ENCODE assay signal across 16 cellular contexts in genomic region chr12:120010661-120011230, GRCh38. TPM values are rescaled to one million over a fixed set of nuclear protein-coding genes. Genes with fewer than 3 reads are reported as not detected.
DNase-seq lines count a peak whose midpoint lies in the region; ATAC-seq and TF ChIP-seq lines count a peak whose summit lies in the region.
"Had no signal": no experiment of that assay in that cellular context is flagged by ENCODE, and none has a peak within 500 bp of the region (broad histone marks: within the 10 kb centered on the region; RNA-seq: fewer than 3 reads in every experiment).

No MANE protein-coding gene starts in this region.

- no peaks in the 10 kb centered on the region for H3K9me3 Mint-ChIP-seq in activated T-cell treated with anti-CD3 and anti-CD28 coated beads, Interleukin-2, amount 50 U/mL, for 4 hours
- no peaks in the 10 kb centered on the region for H3K9me3 Mint-ChIP-seq in activated naive CD8-positive, alpha-beta T cell treated with anti-CD3 and anti-CD28 coated beads, Interleukin-2, amount 50 U/mL, for 24 hours
- no peaks in the 10 kb centered on the region for H3K9me3 Mint-ChIP-seq in neural progenitor cell
- H3K9me3 Mint-ChIP-seq: immature natural killer cell had no signal

- H3K27ac ChIP-seq in neural progenitor cell, result no peak overlapping the region
- H3K27ac ChIP-seq: upper lobe of left lung had no signal

- H3K27me3 Mint-ChIP-seq in activated T-cell treated with anti-CD3 and anti-CD28 coated beads, Interleukin-2, amount 50 U/mL, for 4 hours (ENCODE audit: low read depth), result no peaks in the 10 kb centered on the region
- peaks cover 3% of the 10 kb centered on the region for H3K27me3 Mint-ChIP-seq in activated naive CD8-positive, alpha-beta T cell treated with anti-CD3 and anti-CD28 coated beads, Interleukin-2, amount 50 U/mL, for 24 hours
- H3K27me3 Mint-ChIP-seq in neural progenitor cell (ENCODE audit: insufficient read depth, low read depth), result no peaks in the 10 kb centered on the region

- TF ChIP-seq CTCF in neural progenitor cell (IDR thresholded peaks at IDR 0.05) (no peak), GM10248 (IDR thresholded peaks at IDR 0.05; ENCODE audit: control extremely low read depth, extremely low read depth, low read depth, missing control alignments) (no peak)

- H3K4me1 ChIP-seq in neural progenitor cell, result peaks cover 20% of the 10 kb centered on the region
- H3K4me1 ChIP-seq: upper lobe of left lung had no signal

- H3K79me2 ChIP-seq in neural progenitor cell (ENCODE audit: low read depth), result no peaks in the 10 kb centered on the region

- no peak overlapping the region for H3K4me2 ChIP-seq in neural progenitor cell

- POLR2A ChIA-PET in GM10248 (lab: Yijun Ruan, JAX), result no interaction called here

- no peaks in the 10 kb centered on the region for H3K9me3 ChIP-seq in neural progenitor cell (ENCODE audit: low read depth)
- H3K9me3 ChIP-seq: MG63, upper lobe of left lung had no signal

- peaks cover 94% of the 10 kb centered on the region for H3K4me1 Mint-ChIP-seq in activated T-cell treated with anti-CD3 and anti-CD28 coated beads, Interleukin-2, amount 50 U/mL, for 4 hours (ENCODE audit: low read depth)
- H3K4me1 Mint-ChIP-seq in activated naive CD8-positive, alpha-beta T cell treated with anti-CD3 and anti-CD28 coated beads, Interleukin-2, amount 50 U/mL, for 24 hours, result peaks cover 99% of the 10 kb centered on the region
- peaks cover 25% of the 10 kb centered on the region for H3K4me1 Mint-ChIP-seq in neural progenitor cell

- peaks cover 6% of the 10 kb centered on the region for H3F3A ChIP-seq in neural progenitor cell (ENCODE audit: low read depth)

- H3K36me3 Mint-ChIP-seq in activated T-cell treated with anti-CD3 and anti-CD28 coated beads, Interleukin-2, amount 50 U/mL, for 4 hours (ENCODE audit: insufficient read depth), result peaks cover 50% of the 10 kb centered on the region
- peaks cover 66% of the 10 kb centered on the region for H3K36me3 Mint-ChIP-seq in activated naive CD8-positive, alpha-beta T cell treated with anti-CD3 and anti-CD28 coated beads, Interleukin-2, amount 50 U/mL, for 24 hours (ENCODE audit: low read depth)
- no peaks in the 10 kb centered on the region for H3K36me3 Mint-ChIP-seq in neural progenitor cell

- H4K20me1 ChIP-seq in neural progenitor cell (ENCODE audit: low read depth), result no peaks in the 10 kb centered on the region

- no peak overlapping the region for H3K4me3 ChIP-seq in neural progenitor cell
- H3K4me3 ChIP-seq: MG63, upper lobe of left lung had no signal

- CTCF ChIA-PET in GM10248 (lab: Yijun Ruan, JAX), result no interaction called here

- H3K27ac Mint-ChIP-seq in activated naive CD8-positive, alpha-beta T cell treated with anti-CD3 and anti-CD28 coated beads, Interleukin-2, amount 50 U/mL, for 24 hours, result peak overlapping the region; percentile 98
- no peak overlapping the region for H3K27ac Mint-ChIP-seq in neural progenitor cell

- peak overlapping the region; percentile 73 for H3K4me3 Mint-ChIP-seq in activated T-cell treated with anti-CD3 and anti-CD28 coated beads, Interleukin-2, amount 50 U/mL, for 4 hours
- peak overlapping the region; percentile 62 for H3K4me3 Mint-ChIP-seq in activated naive CD8-positive, alpha-beta T cell treated with anti-CD3 and anti-CD28 coated beads, Interleukin-2, amount 50 U/mL, for 24 hours
- no peak overlapping the region for H3K4me3 Mint-ChIP-seq in neural progenitor cell
- H3K4me3 Mint-ChIP-seq: immature natural killer cell had no signal

- ATAC-seq in activated T-cell treated with anti-CD3 and anti-CD28 coated beads, Interleukin-2, amount 50 U/mL, for 4 hours, result no peak
- no peak for ATAC-seq in activated naive CD8-positive, alpha-beta T cell treated with anti-CD3 and anti-CD28 coated beads, Interleukin-2, amount 50 U/mL, for 24 hours
- ATAC-seq in HG03457 (IDR thresholded peaks at IDR 0.05; ENCODE audit: unreplicated experiment) (no peak), left lobe of liver (no peak)
- ATAC-seq: right cardiac atrium had no signal

- no peak overlapping the region for H3K9ac ChIP-seq in neural progenitor cell

- H3K36me3 ChIP-seq in neural progenitor cell, result no peaks in the 10 kb centered on the region
- H3K36me3 ChIP-seq: MG63, upper lobe of left lung had no signal

- peak overlapping the region; percentile 17 for H2AFZ ChIP-seq in neural progenitor cell (replicated peaks)

- H3K27me3 ChIP-seq in neural progenitor cell, result no peaks in the 10 kb centered on the region
- H3K27me3 ChIP-seq: upper lobe of left lung had no signal

- DNase-seq in activated T-cell treated with anti-CD3 and anti-CD28 coated beads, Interleukin-2, amount 50 U/mL, for 4 hours, result no peak
- no peak for DNase-seq in activated T-cell treated with anti-CD3 and anti-CD28 coated beads, Interleukin-2, amount 50 U/mL, for 48 hours
- DNase-seq in M059J (ENCODE audit: low read depth), result peak; percentile 11
- DNase-seq in activated naive CD8-positive, alpha-beta T cell treated with anti-CD3 and anti-CD28 coated beads, Interleukin-2, amount 50 U/mL, for 24 hours, result no peak
- no peak for DNase-seq in neural progenitor cell (ENCODE audit: low spot score)
- DNase-seq in GM10248 (ENCODE audit: extremely low spot score), result no peak
- no peak for DNase-seq in left lobe of liver (ENCODE audit: low spot score)
- DNase-seq: amygdala, immature natural killer cell, MG63, NCI-H1930, right cardiac atrium, SHP77 treated with DMSO at 0.1 percent for 48 hours, T-helper 9 cell, upper lobe of left lung had no signal

RNA-seq across cellular contexts. Expression of gene BICDL1, which starts 21.7 kb away (rescaled TPM):
- 100 to 1,000 TPM; 121 to 152 (median 130) TPM for total RNA-seq in activated T-cell treated with anti-CD3 and anti-CD28 coated beads, Interleukin-2, amount 50 U/mL, for 4 hours
- 0.44 and 0.89 TPM in 2 replicates for total RNA-seq in M059J (2014; rRNA removed; shearing (Covaris generic))
- total RNA-seq in neural progenitor cell (ENCODE audit: low replicate concordance) (2.5 and 3.8 TPM in 2 replicates), left lobe of liver (9.4 TPM)

Comparison
In these comparisons a context has a peak if more than half of its experiments do, and no peak if none do; other contexts are left out.
1. RNA of gene BICDL1, which starts 21.7 kb away (total RNA-seq): 121 to 152 TPM in activated T-cell treated with anti-CD3 and anti-CD28 coated beads, Interleukin-2, amount 50 U/mL, for 4 hours; 9.4 TPM in left lobe of liver (single experiment), 2.5 to 3.8 TPM in neural progenitor cell and 0.44 to 0.89 TPM in M059J; every median in the first group is over 10 times any median in the second.